Comparison of ENCODE assay signal across 8 cellular contexts in the genomic region with DNA sequence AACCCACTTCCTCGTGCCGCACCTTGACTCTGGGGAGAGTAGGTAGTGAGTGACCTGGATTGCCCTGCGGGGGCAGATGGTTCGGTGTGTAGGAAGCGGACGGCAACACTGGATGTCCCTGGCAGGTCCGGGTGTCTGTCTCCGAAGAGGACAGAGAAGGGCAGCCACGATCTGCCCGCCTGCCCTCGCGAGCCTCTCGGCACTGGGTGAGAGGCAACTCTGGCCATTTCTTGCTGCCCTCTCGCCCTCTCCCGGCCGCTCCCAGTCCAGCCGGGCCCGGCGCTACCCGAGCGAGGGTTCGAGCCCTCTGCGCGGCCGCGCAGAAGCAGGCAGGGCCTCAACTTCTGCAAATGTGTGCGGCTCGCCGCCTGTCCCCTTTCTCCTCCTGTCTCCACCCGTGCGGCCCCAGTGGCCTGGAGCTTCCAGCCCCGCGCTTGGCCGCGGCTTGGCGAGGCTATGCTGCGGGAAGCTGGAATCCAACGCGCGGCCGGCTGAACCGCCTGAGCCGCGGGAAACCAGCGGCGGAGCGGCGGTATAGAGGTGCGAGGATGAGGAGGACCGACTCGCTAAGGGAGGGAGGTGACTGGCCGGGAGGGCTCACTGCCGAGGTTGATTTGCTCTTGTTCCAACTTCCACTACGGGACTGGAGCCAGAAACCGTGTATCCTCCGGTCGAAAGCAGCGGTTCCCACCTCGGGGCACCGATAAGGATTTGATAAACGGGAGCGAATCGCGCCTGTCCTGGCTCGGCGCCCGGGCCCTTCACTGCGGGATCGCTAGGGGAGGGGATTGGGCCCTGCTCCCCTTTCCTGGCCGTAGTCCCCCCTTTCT. TPM values are rescaled to one million over a fixed set of nuclear protein-coding genes. Genes with fewer than 3 reads are reported as not detected.
DNase-seq lines count a peak whose midpoint lies in the region; ATAC-seq and TF ChIP-seq lines count a peak whose summit lies in the region.

No MANE protein-coding gene starts in this region.

- H3K36me3 ChIP-seq in body of pancreas (replicated peaks in 1 of 2; ENCODE audit: insufficient read depth in 1 of 2, low read depth in 2 of 2) (no peaks in the 10 kb centered on the region), iPS-15b (ENCODE audit: control insufficient read depth, insufficient read depth, low read length) (no peaks in the 10 kb centered on the region), gastrocnemius medialis (no peaks in the 10 kb centered on the region)

- H3K4me3 Mint-ChIP-seq in activated CD4-positive, alpha-beta T cell treated with anti-CD3 and anti-CD28 coated beads for 36 hours, result peak overlapping the region; percentile 79

- H3K27ac Mint-ChIP-seq in activated CD4-positive, alpha-beta T cell treated with anti-CD3 and anti-CD28 coated beads for 36 hours, result no peak overlapping the region

- H3K27me3 ChIP-seq in body of pancreas (no peaks in the 10 kb centered on the region), iPS-15b (ENCODE audit: control insufficient read depth, insufficient read depth, low read length) (peaks cover 78% of the 10 kb centered on the region), gastrocnemius medialis (no peaks in the 10 kb centered on the region)

- peaks cover 55% of the 10 kb centered on the region for H3K27me3 Mint-ChIP-seq in activated CD4-positive, alpha-beta T cell treated with anti-CD3 and anti-CD28 coated beads for 36 hours

- H3K27ac ChIP-seq in body of pancreas (peak overlapping the region; percentile 90 to 96 (median 96)), gastrocnemius medialis (peak overlapping the region; percentile 91 to 98 (median 97))

- no peaks in the 10 kb centered on the region for H3K36me3 Mint-ChIP-seq in activated CD4-positive, alpha-beta T cell treated with anti-CD3 and anti-CD28 coated beads for 36 hours (ENCODE audit: low read depth)

- POLR2A ChIA-PET in activated CD4-positive, alpha-beta T cell treated with anti-CD3 and anti-CD28 coated beads for 36 hours (lab: Charles Lee), result no interaction called here

- H3K9me3 ChIP-seq in body of pancreas (no peaks in the 10 kb centered on the region), iPS-15b (ENCODE audit: control insufficient read depth, insufficient read depth, low read length) (no peaks in the 10 kb centered on the region), gastrocnemius medialis (no peaks in the 10 kb centered on the region)

- peaks cover 22% of the 10 kb centered on the region for H3K4me1 Mint-ChIP-seq in activated CD4-positive, alpha-beta T cell treated with anti-CD3 and anti-CD28 coated beads for 36 hours

- TF ChIP-seq POLR2A in body of pancreas (IDR thresholded peaks at IDR 0.05) (peak in 1 of 3 donors; percentile 24), gastrocnemius medialis (IDR thresholded peaks at IDR 0.05) (no peak)

- 0% methylated on average over 11 to 70 of the region's 70 CpGs for WGBS in body of pancreas, 2 donors

- TF ChIP-seq CTCF in body of pancreas (IDR thresholded peaks at IDR 0.05) (peak in 4 of 7 experiments; percentile 18 to 35 (median 29)), gastrocnemius medialis (IDR thresholded peaks at IDR 0.05 in 4 of 5, conservative IDR thresholded peaks at IDR 0.05 in 1 of 5) (peak in 2 of 5 experiments; percentile 16 to 29)

- ATAC-seq in activated CD4-positive, alpha-beta T cell treated with anti-CD3 and anti-CD28 coated beads for 36 hours, result peak; percentile 13
- ATAC-seq in body of pancreas, result peak; percentile 3
- peak; percentile 16 to 22 for ATAC-seq in gastrocnemius medialis
- ATAC-seq in GM18870 (IDR thresholded peaks at IDR 0.05; ENCODE audit: unreplicated experiment), result no peak

- no peak overlapping the region for H3K9ac ChIP-seq in iPS-15b (ENCODE audit: low read depth, low read length)

- H3K4me1 ChIP-seq in body of pancreas (peaks cover 54% of the 10 kb centered on the region), iPS-15b (ENCODE audit: control insufficient read depth, insufficient read depth, low read length) (peaks cover 2% of the 10 kb centered on the region), gastrocnemius medialis (peaks cover 19 to 23% of the 10 kb centered on the region in 2 donors)

- in situ Hi-C loops in gastrocnemius medialis (cut with MboI; ENCODE audit: low sequenced_read_pairs in 4 of 4), result no loop called here

- peak overlapping the region; percentile 52 to 70 for H3K4me3 ChIP-seq in body of pancreas
- peak overlapping the region; percentile 66 for H3K4me3 ChIP-seq in iPS-15b (ENCODE audit: low read depth, low read length)
- peak overlapping the region; percentile 81 to 99 (median 94) for H3K4me3 ChIP-seq in gastrocnemius medialis

- DNase-seq in activated CD4-positive, alpha-beta T cell treated with anti-CD3 and anti-CD28 coated beads for 36 hours, result peak; percentile 51
- DNase-seq in activated CD4-positive, alpha-beta T cell treated with anti-CD3 and anti-CD28 coated beads for 1 hour, result no peak
- DNase-seq in RPMI8226, result peak; percentile 32
- DNase-seq in body of pancreas, result peak; percentile 68 to 81 (median 76)
- peak in 1 of 2 donors; percentile 39 for DNase-seq in gastrocnemius medialis
- DNase-seq in amniotic stem cell (lab: John Stamatoyannopoulos, UW), result no peak

- CTCF ChIA-PET in activated CD4-positive, alpha-beta T cell treated with anti-CD3 and anti-CD28 coated beads for 36 hours (lab: Charles Lee), result interaction anchor here (0.9 kb wide), 1 partner anchor 68 kb away, joined by 3 read pairs; no protein-coding TSS in a partner anchor

- no peaks in the 10 kb centered on the region for H3K9me3 Mint-ChIP-seq in activated CD4-positive, alpha-beta T cell treated with anti-CD3 and anti-CD28 coated beads for 36 hours (ENCODE audit: low read depth)

- intact Hi-C loops in activated CD4-positive, alpha-beta T cell treated with anti-CD3 and anti-CD28 coated beads for 36 hours (cut with DNase I, micrococcal nuclease), result loop anchor here (2.0 to 5.0 kb wide), 7 partner anchors 54 to 646 kb away; a partner anchor contains a TSS
- intact Hi-C loops in body of pancreas (cut with DNase I) (loop anchor here (10.0 kb wide), 1 partner anchor 66 kb away; no protein-coding TSS in a partner anchor), gastrocnemius medialis (cut with DNase I; ENCODE audit: low total_unique reads) (loop anchor here (2.0 to 5.0 kb wide), 4 partner anchors 66 to 646 kb away; a partner anchor contains a TSS)

RNA-seq across cellular contexts. Expression of a gene that starts 1.5 kb away (rescaled TPM):
- 10 to 100 TPM; 12.6 to 16.0 TPM for total RNA-seq in activated CD4-positive, alpha-beta T cell treated with anti-CD3 and anti-CD28 coated beads for 36 hours
- total RNA-seq in body of pancreas, result 100 to 1,000 TPM in 1 of 2 donors, 10 to 100 TPM in 1; 58.4 to 162 TPM
- 10 to 100 TPM; 61.5 to 95.1 (median 90.0) TPM for total RNA-seq in gastrocnemius medialis

Comparison
In these comparisons a context has a peak if more than half of its experiments do, and no peak if none do; other contexts are left out.
1. DNase-seq: peak in activated CD4-positive, alpha-beta T cell treated with anti-CD3 and anti-CD28 coated beads for 36 hours (single experiment), RPMI8226 (single experiment) and body of pancreas (4 of 4); none in activated CD4-positive, alpha-beta T cell treated with anti-CD3 and anti-CD28 coated beads for 1 hour (single experiment) and amniotic stem cell (single experiment).
2. Peak in every context shown above with its lines, with median percentiles within 50 percentile points of each other: H3K4me3 ChIP-seq.